Comparison of ENCODE assay signal across 6 cellular contexts in the genomic region with DNA sequence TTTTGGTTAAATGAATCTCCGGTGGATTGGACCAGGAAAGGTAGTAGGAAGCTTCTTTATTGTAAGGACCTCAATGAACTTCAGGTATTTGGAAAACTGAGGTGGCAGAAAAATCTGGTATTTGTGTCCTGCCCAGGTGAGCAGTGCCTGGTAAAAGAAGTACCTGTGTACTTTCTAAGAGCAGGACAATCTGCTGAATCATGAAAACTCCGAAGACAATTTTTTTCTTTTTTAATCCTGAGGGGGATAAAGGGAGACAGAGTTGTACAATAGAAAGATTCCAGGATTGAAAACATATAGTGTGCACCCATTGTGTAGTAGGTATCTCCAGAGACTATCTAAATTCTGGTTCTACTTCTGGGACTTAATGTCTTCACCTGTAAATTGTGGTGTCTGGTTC.
"Had no signal": no experiment of that assay in that cellular context is flagged by ENCODE, and none has a peak within 500 bp of the region (broad histone marks: within the 10 kb centered on the region; RNA-seq: fewer than 3 reads in every experiment).

No MANE protein-coding gene starts in this region.

- DNase-seq: Karpas-422, KBM-7, KG1 had no signal

- H3K4me2 ChIP-seq: KMS-11 had no signal

- FAIRE-seq: HTR-8/SVneo had no signal

- H3K27ac ChIP-seq: HL-60, KMS-11 had no signal

- H3K9ac ChIP-seq: KMS-11 had no signal
